Comparison of ENCODE assay signal across 18 cellular contexts in the genomic region with DNA sequence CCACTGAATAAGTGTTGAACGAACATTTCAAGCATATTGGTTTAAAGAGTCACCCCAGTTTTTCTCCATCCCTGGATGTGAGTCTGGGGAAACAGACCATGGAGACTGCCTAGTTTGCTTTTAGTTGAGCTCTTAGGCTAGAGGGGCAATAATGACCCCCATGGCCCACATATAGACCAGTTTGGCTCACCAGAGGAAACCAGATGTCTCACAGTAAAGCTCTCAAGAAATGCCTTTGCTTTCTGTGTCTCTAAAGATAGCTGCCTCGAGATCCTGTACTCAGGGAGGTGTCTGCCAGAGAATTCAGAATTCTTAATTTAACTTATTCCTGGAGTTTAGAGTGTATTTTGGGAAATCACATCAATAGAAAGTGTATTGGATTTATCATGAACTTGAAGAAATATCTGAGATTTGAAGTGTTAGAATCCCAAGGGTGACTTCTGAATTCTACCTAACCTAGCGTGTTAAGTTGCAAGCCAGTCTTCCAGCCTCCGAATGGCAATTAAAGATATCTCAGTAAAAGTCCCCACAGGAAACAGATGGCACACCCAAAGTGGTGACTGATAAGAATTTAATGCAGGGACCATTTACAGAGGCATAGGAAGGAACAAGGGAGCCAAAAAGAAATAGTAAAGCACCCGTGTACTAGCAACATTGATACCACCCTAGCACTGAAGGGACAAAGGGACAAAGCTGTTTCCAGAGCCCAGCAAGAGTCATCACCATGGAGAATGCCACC. TPM values are rescaled to one million over a fixed set of nuclear protein-coding genes. Genes with fewer than 3 reads are reported as not detected.
DNase-seq lines count a peak whose midpoint lies in the region; ATAC-seq and TF ChIP-seq lines count a peak whose summit lies in the region.
"Had no signal": no experiment of that assay in that cellular context is flagged by ENCODE, and none has a peak within 500 bp of the region (broad histone marks: within the 10 kb centered on the region; RNA-seq: fewer than 3 reads in every experiment).

No MANE protein-coding gene starts in this region.

- in situ Hi-C loops in gastrocnemius medialis (cut with MboI; ENCODE audit: low sequenced_read_pairs in 4 of 4) = loop anchor here in 1 of 4 donors (5.0 kb wide), 1 partner anchor 64 kb away; no protein-coding TSS in a partner anchor

- H3K9me3 ChIP-seq in gastrocnemius medialis = no peaks in the 10 kb centered on the region
- H3K9me3 ChIP-seq: SJSA1 had no signal

- no peaks in the 10 kb centered on the region for H3K27me3 ChIP-seq in gastrocnemius medialis

- intact Hi-C loops in gastrocnemius medialis (cut with DNase I; ENCODE audit: low total_unique reads) = no loop called here

- H3K27ac Mint-ChIP-seq in activated T-cell treated with anti-CD3 and anti-CD28 coated beads, Interleukin-2, amount 50 U/mL, for 24 hours = no peak overlapping the region
- H3K27ac Mint-ChIP-seq: GM23338 had no signal

- H3K4me1 Mint-ChIP-seq in activated T-cell treated with anti-CD3 and anti-CD28 coated beads, Interleukin-2, amount 50 U/mL, for 24 hours (ENCODE audit: low read depth) = no peaks in the 10 kb centered on the region

- H3K4me1 ChIP-seq in gastrocnemius medialis = peaks cover 8 to 32% of the 10 kb centered on the region in 2 donors
- H3K4me1 ChIP-seq: SJSA1 had no signal

- peaks cover 0 to 32% of the 10 kb centered on the region in 2 donors for H3K36me3 ChIP-seq in gastrocnemius medialis
- H3K36me3 ChIP-seq: SJSA1 had no signal

- ATAC-seq in gastrocnemius medialis = no peak
- no peak for ATAC-seq in GM19023 (IDR thresholded peaks at IDR 0.05; ENCODE audit: unreplicated experiment)
- ATAC-seq: GM12878, GM23338 had no signal

- no peak for TF ChIP-seq CTCF in gastrocnemius medialis (IDR thresholded peaks at IDR 0.05 in 4 of 5, conservative IDR thresholded peaks at IDR 0.05 in 1 of 5)

- peaks cover 21% of the 10 kb centered on the region for H3K27me3 Mint-ChIP-seq in activated T-cell treated with anti-CD3 and anti-CD28 coated beads, Interleukin-2, amount 50 U/mL, for 24 hours

- H3K9me3 Mint-ChIP-seq in activated T-cell treated with anti-CD3 and anti-CD28 coated beads, Interleukin-2, amount 50 U/mL, for 24 hours = no peaks in the 10 kb centered on the region
- H3K9me3 Mint-ChIP-seq: GM23338 had no signal

- no peak overlapping the region for H3K4me3 ChIP-seq in gastrocnemius medialis
- H3K4me3 ChIP-seq: GM12878, GM23338, SJSA1 had no signal

- DNase-seq in DMS 273 treated with DMSO at 0.1 percent for 48 hours (lab: John Stamatoyannopoulos, UW) (peak; percentile 58), OCI-M1 (lab: John Stamatoyannopoulos, UW) (peak; percentile 71), erythroblast (lab: John Stamatoyannopoulos, UW) (peak; percentile 5 to 20), gastrocnemius medialis (no peak), mesenteric fat pad (ENCODE audit: low spot score) (no peak), NCI-H146 treated with DMSO at 0.1 percent for 48 hours (lab: John Stamatoyannopoulos, UW; ENCODE audit: unreplicated experiment) (no peak)
- DNase-seq in activated T-cell treated with anti-CD3 and anti-CD28 coated beads, Interleukin-2, amount 50 U/mL, for 24 hours = no peak
- DNase-seq: AML-193, COR-L47, HCEC 1CT, MV-4-11, NCI-H187, NCI-H226, NCI-H82 had no signal

- H3K27ac ChIP-seq in gastrocnemius medialis = peak overlapping the region; percentile 6 to 45 (median 13)
- H3K27ac ChIP-seq: SJSA1 had no signal

- TF ChIP-seq POLR2A in erythroblast (IDR thresholded peaks at IDR 0.05; ENCODE audit: low read length) = no peak
- no peak for TF ChIP-seq POLR2A in gastrocnemius medialis (IDR thresholded peaks at IDR 0.05)

- H3K4me3 Mint-ChIP-seq in activated T-cell treated with anti-CD3 and anti-CD28 coated beads, Interleukin-2, amount 50 U/mL, for 24 hours = no peak overlapping the region
- H3K4me3 Mint-ChIP-seq: GM23338 had no signal

- no peaks in the 10 kb centered on the region for H3K36me3 Mint-ChIP-seq in activated T-cell treated with anti-CD3 and anti-CD28 coated beads, Interleukin-2, amount 50 U/mL, for 24 hours (ENCODE audit: low read depth)

RNA-seq across cellular contexts. Expression of a gene that starts 37.1 kb away (rescaled TPM):
- total RNA-seq in gastrocnemius medialis = 100 to 1,000 TPM in 1 of 4 donors, 10 to 100 TPM in 3; 63.7 to 159 (median 89.1) TPM
- 0.42 TPM for total RNA-seq in mesenteric fat pad
- total RNA-seq: SJSA1 had no signal

RNA-seq across cellular contexts. Expression of a gene that starts 40.8 kb away (rescaled TPM):
- total RNA-seq in gastrocnemius medialis (1 to 10 TPM in 1 of 4 donors, not detected in 3; 1.9 TPM), mesenteric fat pad (0.29 TPM)
- total RNA-seq: SJSA1 had no signal

Comparison
In these comparisons a context has a peak if more than half of its experiments do, and no peak if none do; other contexts are left out.
1. DNase-seq: peak in DMS 273 treated with DMSO at 0.1 percent for 48 hours (single experiment), OCI-M1 (single experiment) and erythroblast (2 of 2); none in gastrocnemius medialis (0 of 2), mesenteric fat pad (single experiment), NCI-H146 treated with DMSO at 0.1 percent for 48 hours (single experiment) and activated T-cell treated with anti-CD3 and anti-CD28 coated beads, Interleukin-2, amount 50 U/mL, for 24 hours (single experiment).
2. RNA of a gene that starts 37.1 kb away (total RNA-seq): 63.7 to 159 TPM in gastrocnemius medialis; 0.42 TPM in mesenteric fat pad (single experiment); every median in the first group is over 10 times any median in the second.